1 cellular context compared by ENCODE assay signal in genomic region chr2:1733298-1733697, GRCh38. TPM values are rescaled to one million over a fixed set of nuclear protein-coding genes. Genes with fewer than 3 reads are reported as not detected.
"Had no signal": no experiment of that assay in that cellular context is flagged by ENCODE, and none has a peak within 500 bp of the region (broad histone marks: within the 10 kb centered on the region; RNA-seq: fewer than 3 reads in every experiment).

No MANE protein-coding gene starts in this region.

RNA-seq across cellular contexts. Expression of gene PXDN, which starts 11.0 kb away (rescaled TPM):
- total RNA-seq: activated CD4-positive, alpha-beta memory T cell treated with anti-CD3 and anti-CD28 coated beads for 36 hours had no signal
